28 cellular contexts compared by ENCODE assay signal in the genomic region with DNA sequence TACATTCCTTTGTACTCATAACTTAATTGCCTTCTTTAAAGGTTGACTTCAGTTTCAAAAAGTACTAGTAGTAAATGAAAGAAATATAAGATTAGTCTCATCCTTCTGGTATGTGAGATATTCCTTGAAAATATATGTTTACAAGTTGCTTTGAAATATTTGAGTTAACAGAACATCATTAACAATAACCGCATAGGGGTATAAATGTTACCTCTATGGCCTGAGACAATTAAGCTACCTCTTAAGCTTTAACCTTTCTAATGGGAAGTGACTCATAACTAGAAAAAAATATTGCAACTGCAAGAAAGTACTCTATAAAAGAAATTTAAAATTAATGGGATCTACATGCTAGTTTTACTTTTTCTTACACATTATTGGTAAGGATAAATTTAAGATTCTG.
"Had no signal": no experiment of that assay in that cellular context is flagged by ENCODE, and none has a peak within 500 bp of the region (broad histone marks: within the 10 kb centered on the region; RNA-seq: fewer than 3 reads in every experiment).

No MANE protein-coding gene starts in this region.

- H3K27ac ChIP-seq: neutrophil, parathyroid adenoma, psoas muscle, right lobe of liver, sigmoid colon, stomach, suprapubic skin, testis, tibial artery, transverse colon, upper lobe of right lung, uterus had no signal

- H3K4me3 ChIP-seq: psoas muscle, right lobe of liver, sigmoid colon, stomach, suprapubic skin, testis, tibial artery, transverse colon, upper lobe of right lung, uterus had no signal

- ATAC-seq: naive thymus-derived CD8-positive, alpha-beta T cell; natural killer cell treated with Interleukin-12 subunit alpha and Interleukin-12 subunit beta and Interleukin-15 and Interleukin-18, amount 100 ng/mL, for 72 hours; psoas muscle; right cardiac atrium; right lobe of liver; stimulated activated effector memory CD8-positive, alpha-beta T cell treated with anti-CD3 and anti-CD28 coated beads, Interleukin-12 subunit alpha, Interleukin-12 subunit beta, amount 100 ng/mL, for 72 hours; stimulated activated naive B cell treated with anti-CD40 and anti-IgM and Interleukin-4, amounts not matched to agents 10 μg/mL and 1 μg/mL and 100 μg/mL, for 72 hours; upper lobe of right lung had no signal

- H3K27me3 ChIP-seq: neutrophil, right lobe of liver, sigmoid colon, stomach, suprapubic skin, testis, tibial artery, transverse colon, upper lobe of right lung, uterus had no signal

- FAIRE-seq: small intestine had no signal

- DNase-seq: naive B cell; naive thymus-derived CD8-positive, alpha-beta T cell; nephron progenitor cell; nucleus accumbens; posterior cingulate gyrus; psoas muscle; retina; right cardiac atrium; right lobe of liver; sigmoid colon; small intestine; stimulated activated CD4-positive, alpha-beta T cell treated with anti-CD3 and anti-CD28 coated beads, Interleukin-15, amount 100 ng/mL, for 24 hours; stimulated activated CD4-positive, alpha-beta T cell treated with anti-CD3 and anti-CD28 coated beads, Interleukin-2, amount 100 ng/mL, for 24 hours; stimulated activated CD4-positive, alpha-beta T cell treated with anti-CD3 and anti-CD28 coated beads, Interleukin-2, amount 100 ng/mL, for 48 hours; stimulated activated CD4-positive, alpha-beta T cell treated with anti-CD3 and anti-CD28 coated beads, Interleukin-4, amount 100 ng/mL, for 24 hours; stimulated activated naive B cell treated with anti-CD40 and anti-IgM and Interleukin-4, amounts not matched to agents 10 μg/mL and 1 μg/mL and 100 μg/mL, for 72 hours; stimulated activated naive CD4-positive, alpha-beta T cell treated with Interleukin-2 at 50 U/mL for 16 hours; stomach; testis; tibial artery; transverse colon; upper lobe of right lung; uterus had no signal

- H3K36me3 ChIP-seq: neutrophil, right lobe of liver, sigmoid colon, stomach, suprapubic skin, tibial artery, transverse colon, upper lobe of right lung, uterus had no signal

- H3K9me3 ChIP-seq: neutrophil, psoas muscle, right lobe of liver, suprapubic skin, testis, tibial artery, transverse colon, upper lobe of right lung, uterus had no signal

- H3K4me1 ChIP-seq: parathyroid adenoma, psoas muscle, right lobe of liver, sigmoid colon, stomach, suprapubic skin, testis, tibial artery, transverse colon, upper lobe of right lung, uterus had no signal
